Comparison of ENCODE assay signal across 15 cellular contexts in genomic region chr10:89476150-89476549, GRCh38. TPM values are rescaled to one million over a fixed set of nuclear protein-coding genes. Genes with fewer than 3 reads are reported as not detected.
DNase-seq lines count a peak whose midpoint lies in the region; ATAC-seq and TF ChIP-seq lines count a peak whose summit lies in the region.
"Had no signal": no experiment of that assay in that cellular context is flagged by ENCODE, and none has a peak within 500 bp of the region (broad histone marks: within the 10 kb centered on the region; RNA-seq: fewer than 3 reads in every experiment).

No MANE protein-coding gene starts in this region.

- ATAC-seq in lung (ENCODE audit: insufficient read depth, low FRiP score): no peak

- 73 to 82% methylated on average over 6 of the region's 6 CpGs for WGBS in lung, 2 donors
- WGBS in testis, 2 donors: 25 to 37% methylated on average over 6 of the region's 6 CpGs

- intact Hi-C loops in dorsolateral prefrontal cortex (cut with DNase I): no loop called here
- intact Hi-C loops in testis (cut with DNase I; ENCODE audit: low total_unique reads): loop anchor here (10.0 kb wide), 1 partner anchor 59 kb away; the partner anchor contains the start of gene SLC16A12

- H3K27ac ChIP-seq in dorsolateral prefrontal cortex (peak overlapping the region in 12 of 59 donors; percentile 0 to 65 (median 46)), lung (ENCODE audit: low read depth in 1 of 2, low read length in 1 of 2) (peak overlapping the region; percentile 83 to 94), testis (peak overlapping the region; percentile 78 to 83)
- H3K27ac ChIP-seq: C4-2B, GM23248, neutrophil had no signal

- no peaks in the 10 kb centered on the region for H3K36me3 ChIP-seq in lung (ENCODE audit: control insufficient read depth in 2 of 2, insufficient read depth in 2 of 2, low read length in 2 of 2)
- no peaks in the 10 kb centered on the region for H3K36me3 ChIP-seq in testis (ENCODE audit: low read depth, missing control alignments)
- H3K36me3 ChIP-seq: neutrophil had no signal

- H3K4me1 ChIP-seq in lung (ENCODE audit: control insufficient read depth in 2 of 2, insufficient read depth in 2 of 2, low read length in 2 of 2) (peaks cover 5 to 24% of the 10 kb centered on the region in 2 donors), testis (peaks cover 56% of the 10 kb centered on the region)

- no peak for TF ChIP-seq CTCF in dorsolateral prefrontal cortex (IDR thresholded peaks at IDR 0.05 in 54 of 56, conservative IDR thresholded peaks at IDR 0.05 in 2 of 56; ENCODE audit: low read depth in 1 of 56, partially characterized antibody in 56 of 56)
- TF ChIP-seq CTCF in lung (IDR thresholded peaks at IDR 0.05; ENCODE audit: control extremely low read depth, extremely low read depth): no peak
- TF ChIP-seq CTCF in testis (IDR thresholded peaks at IDR 0.05): no peak

- TF ChIP-seq POLR2A in testis (IDR thresholded peaks at IDR 0.05): no peak

- H3K27me3 ChIP-seq in dorsolateral prefrontal cortex (peaks cover 0 to 5% (median 0%) of the 10 kb centered on the region in 45 donors), lung (ENCODE audit: control insufficient read depth, insufficient read depth) (no peaks in the 10 kb centered on the region), testis (no peaks in the 10 kb centered on the region)
- H3K27me3 ChIP-seq: neutrophil had no signal

- H3K9me3 ChIP-seq in lung (ENCODE audit: control insufficient read depth in 2 of 2, insufficient read depth in 1 of 2, low read length in 1 of 2) (no peaks in the 10 kb centered on the region), testis (no peaks in the 10 kb centered on the region)
- H3K9me3 ChIP-seq: neutrophil had no signal

- H3K4me3 ChIP-seq in dorsolateral prefrontal cortex: peak overlapping the region in 53 of 59 donors; percentile 2 to 55 (median 28)
- no peak overlapping the region for H3K4me3 ChIP-seq in lung
- H3K4me3 ChIP-seq in testis: peak overlapping the region in 1 of 2 donors; percentile 11
- H3K4me3 ChIP-seq: GM23248 had no signal

- DNase-seq in NCI-H2227 treated with DMSO at 0.1 percent for 48 hours (lab: John Stamatoyannopoulos, UW) (peak; percentile 54), dorsolateral prefrontal cortex (no peak), lung (ENCODE audit: low spot score) (no peak), testis (no peak), NCI-H69 (lab: John Stamatoyannopoulos, UW) (no peak), NCI-H510A treated with DMSO at 0.1 percent for 48 hours (lab: John Stamatoyannopoulos, UW) (no peak), anterior cingulate cortex (lab: John Stamatoyannopoulos, UW) (no peak)
- DNase-seq in activated effector memory CD4-positive, alpha-beta T cell treated with Interleukin-2 at 50 U/mL for 16 hours: no peak
- DNase-seq: activated B cell treated with CpG ODN at 0.5 μM for 24 hours; activated naive CD8-positive, alpha-beta T cell treated with anti-CD3 and anti-CD28 coated beads for 36 hours; foreskin melanocyte; GM23248; MM.1S had no signal

RNA-seq across cellular contexts. Expression of gene SLC16A12, which starts 59.2 kb away (rescaled TPM):
- total RNA-seq in dorsolateral prefrontal cortex: 10 to 100 TPM in 2 of 120 experiments, 1 to 10 TPM in 31, under 1 TPM in 82, not detected in 5; 0.11 to 14.1 (median 0.46) TPM
- 1 to 10 TPM; 1.8 to 4.6 TPM for total RNA-seq in lung
- under 1 TPM; 0.45 to 0.75 TPM for polyA plus RNA-seq in lung
- total RNA-seq in testis: 1 to 10 TPM; 1.9 to 6.0 TPM
- polyA plus RNA-seq in testis (ENCODE audit: insufficient read depth, low read depth, low replicate concordance): 2.8 TPM
- total RNA-seq: activated B cell treated with CpG ODN at 0.5 μM for 24 hours; activated naive CD8-positive, alpha-beta T cell treated with anti-CD3 and anti-CD28 coated beads for 36 hours; GM23248 had no signal
- polyA plus RNA-seq: GM23248 had no signal
